In genomic region chr16:86565644-86566511, GRCh38 we compare ENCODE assay signal across 10 cellular contexts. TPM values are rescaled to one million over a fixed set of nuclear protein-coding genes. Genes with fewer than 3 reads are reported as not detected.
A peak's percentile ranks its signal among the peaks of the same experiment; 100 is the strongest.
DNase-seq lines count a peak whose midpoint lies in the region; ATAC-seq and TF ChIP-seq lines count a peak whose summit lies in the region.
"Had no signal": no experiment of that assay in that cellular context is flagged by ENCODE, and none has a peak within 500 bp of the region (broad histone marks: within the 10 kb centered on the region; RNA-seq: fewer than 3 reads in every experiment).

No MANE protein-coding gene starts in this region.

- no peak overlapping the region for H3K9ac ChIP-seq in trophoblast cell (ENCODE audit: low read length)

- H3K79me1 ChIP-seq in trophoblast cell (ENCODE audit: low read length): no peaks in the 10 kb centered on the region

- H3K4me1 Mint-ChIP-seq in Calu3 (ENCODE audit: low read depth, unreplicated experiment): peaks cover 24% of the 10 kb centered on the region

- CTCF ChIA-PET in Calu3 (lab: Charles Lee): no interaction called here

- no peak overlapping the region for H2BK5ac ChIP-seq in trophoblast cell (ENCODE audit: low read depth, low read length, poor library complexity)

- no peak overlapping the region for H3K4ac ChIP-seq in trophoblast cell (ENCODE audit: low read depth, low read length)

- H3K27ac ChIP-seq in RWPE2 (ENCODE audit: poor library complexity, severe bottlenecking) (peak overlapping the region; percentile 76), trophoblast cell (ENCODE audit: low read depth, low read length) (no peak overlapping the region), thyroid gland (no peak overlapping the region)

- no peak overlapping the region for H3K4me2 ChIP-seq in trophoblast cell (ENCODE audit: low read length)

- H3K27me3 ChIP-seq in RWPE2 (ENCODE audit: insufficient read depth, poor library complexity, severe bottlenecking) (peaks cover 14% of the 10 kb centered on the region), trophoblast cell (ENCODE audit: insufficient read depth, low read length) (peaks cover 60% of the 10 kb centered on the region), thyroid gland (peaks cover 25% of the 10 kb centered on the region)

- peaks cover 28% of the 10 kb centered on the region for H3K27me3 Mint-ChIP-seq in Calu3 (ENCODE audit: unreplicated experiment)

- no peak overlapping the region for H4K12ac ChIP-seq in trophoblast cell (ENCODE audit: low read depth, low read length)

- no peak for DNase-seq in Calu3
- DNase-seq in RWPE2 (ENCODE audit: low spot score): no peak
- no peak for DNase-seq in fibroblast of pulmonary artery (ENCODE audit: low read depth)
- DNase-seq in trophoblast cell: no peak
- no peak for DNase-seq in thyroid gland
- DNase-seq: NCI-H526 treated with DMSO at 0.1 percent for 48 hours had no signal

- H3K9me3 Mint-ChIP-seq in Calu3 (ENCODE audit: low read depth, unreplicated experiment): no peaks in the 10 kb centered on the region

- H4K91ac ChIP-seq in trophoblast cell (ENCODE audit: low read depth, low read length): no peak overlapping the region

- H4K8ac ChIP-seq in trophoblast cell (ENCODE audit: low read depth, low read length): no peak overlapping the region

- H3K23ac ChIP-seq in trophoblast cell (ENCODE audit: low read length): peak overlapping the region; percentile 67

- H3K79me2 ChIP-seq in trophoblast cell (ENCODE audit: control insufficient read depth, insufficient read depth, low read length, poor library complexity): no peaks in the 10 kb centered on the region

- ATAC-seq in RWPE2 (ENCODE audit: low read depth): no peak
- no peak for ATAC-seq in GM18870 (IDR thresholded peaks at IDR 0.05; ENCODE audit: unreplicated experiment)
- no peak for ATAC-seq in HG02763 (IDR thresholded peaks at IDR 0.05; ENCODE audit: unreplicated experiment)
- ATAC-seq: activated CD8-positive, alpha-beta T cell treated with anti-CD3 and anti-CD28 coated beads, Interleukin-2, amount 10 ng/mL, durations not matched to agents 7 days and 5 days; esophagus mucosa had no signal

- H3K4me3 Mint-ChIP-seq in Calu3 (ENCODE audit: low read depth, unreplicated experiment): peak overlapping the region; percentile 96
- H3K4me3 Mint-ChIP-seq: activated CD8-positive, alpha-beta T cell treated with anti-CD3 and anti-CD28 coated beads, Interleukin-2, amount 10 ng/mL, durations not matched to agents 7 days and 5 days had no signal

- no peak overlapping the region for H2BK120ac ChIP-seq in trophoblast cell (ENCODE audit: insufficient read depth, low read length, poor library complexity)

- H3K9me3 ChIP-seq in RWPE2 (ENCODE audit: severe bottlenecking) (no peaks in the 10 kb centered on the region), trophoblast cell (ENCODE audit: insufficient read depth, low read depth, low read length) (peaks cover 3% of the 10 kb centered on the region), thyroid gland (no peaks in the 10 kb centered on the region)

- H3K4me3 ChIP-seq in RWPE2 (ENCODE audit: severe bottlenecking): peak overlapping the region; percentile 80
- H3K4me3 ChIP-seq in fibroblast of pulmonary artery (replicated peaks; ENCODE audit: low read depth, low read length): peak overlapping the region; percentile 77
- H3K4me3 ChIP-seq in trophoblast cell (ENCODE audit: low read depth, low read length): peak overlapping the region; percentile 24
- no peak overlapping the region for H3K4me3 ChIP-seq in thyroid gland (replicated peaks in 1 of 3)

- peaks cover 46% of the 10 kb centered on the region for H3K36me3 Mint-ChIP-seq in Calu3 (ENCODE audit: insufficient read depth, unreplicated experiment)

- H3K14ac ChIP-seq in trophoblast cell (ENCODE audit: low read length): no peak overlapping the region

- H3K18ac ChIP-seq in trophoblast cell (ENCODE audit: low read length): no peak overlapping the region

- H3K27ac Mint-ChIP-seq in Calu3 (ENCODE audit: unreplicated experiment): no peak overlapping the region
- H3K27ac Mint-ChIP-seq: activated CD8-positive, alpha-beta T cell treated with anti-CD3 and anti-CD28 coated beads, Interleukin-2, amount 10 ng/mL, durations not matched to agents 7 days and 5 days had no signal

- peaks cover 7% of the 10 kb centered on the region for H3K4me1 ChIP-seq in RWPE2 (ENCODE audit: insufficient read depth, poor library complexity, severe bottlenecking)
- H3K4me1 ChIP-seq in trophoblast cell (ENCODE audit: control insufficient read depth in 1 of 2, insufficient read depth in 2 of 2, low read length in 2 of 2): peaks cover 0 to 4% of the 10 kb centered on the region in 2 experiments
- peaks cover 11 to 19% of the 10 kb centered on the region in 2 donors for H3K4me1 ChIP-seq in thyroid gland

- H2AK5ac ChIP-seq in trophoblast cell (ENCODE audit: low read length): no peak overlapping the region

- H3K36me3 ChIP-seq in RWPE2 (ENCODE audit: low read depth) (peaks cover 12% of the 10 kb centered on the region; the same call in 1 of the 2 replicates), trophoblast cell (ENCODE audit: control insufficient read depth in 1 of 2, insufficient read depth in 2 of 2, low read length in 2 of 2) (no peaks in the 10 kb centered on the region), thyroid gland (no peaks in the 10 kb centered on the region)

- WGBS in trophoblast cell (ENCODE audit: extremely low coverage, insufficient coverage, insufficient read length): no CpG with 5 or more reads among the region's 53 CpGs
- WGBS in thyroid gland, 2 donors: 10 to 18% methylated on average over 34 to 53 of the region's 53 CpGs

- TF ChIP-seq CTCF in Calu3 (IDR thresholded peaks at IDR 0.05; ENCODE audit: unreplicated experiment) (no peak), RWPE2 (IDR thresholded peaks at IDR 0.05; ENCODE audit: poor library complexity, severe bottlenecking) (no peak), fibroblast of pulmonary artery (IDR thresholded peaks at IDR 0.05; ENCODE audit: low read length, missing control alignments) (no peak), thyroid gland (IDR thresholded peaks at IDR 0.05) (no peak)

- TF ChIP-seq POLR2A in thyroid gland (IDR thresholded peaks at IDR 0.05): no peak

- H2AFZ ChIP-seq in trophoblast cell (ENCODE audit: insufficient read depth, low read length, poor library complexity): no peak overlapping the region

- H2BK12ac ChIP-seq in trophoblast cell (ENCODE audit: low read length): no peak overlapping the region

- no TSS peak for BruUV-seq in Calu3 (replicated peaks; lab: Mats Ljungman, UMichigan)

- intact Hi-C loops in Calu3 (cut with micrococcal nuclease; ENCODE audit: unreplicated experiment) (loop anchor here (2.0 kb wide), 1 partner anchor 713 kb away; no protein-coding TSS in a partner anchor), thyroid gland (cut with DNase I) (loop anchor here (5.0 kb wide), 1 partner anchor 491 kb away; no protein-coding TSS in a partner anchor)

RNA-seq across cellular contexts. Expression of gene FOXC2, which starts 0.8 kb away (rescaled TPM):
- 8.7 and 10.9 TPM in 2 replicates for total RNA-seq in Calu3 (2022)
- polyA plus RNA-seq in trophoblast cell (2013): 1.2 TPM in 2 replicates
- total RNA-seq in thyroid gland: 1 to 10 TPM; 1.9 to 4.0 (median 2.1) TPM
- total RNA-seq: activated CD8-positive, alpha-beta T cell treated with anti-CD3 and anti-CD28 coated beads, Interleukin-2, amount 10 ng/mL, durations not matched to agents 7 days and 5 days had no signal

RNA-seq across cellular contexts. Expression of gene MTHFSD, which starts 10.8 kb away (rescaled TPM):
- 47.8 and 48.9 TPM in 2 replicates for total RNA-seq in Calu3 (2022)
- polyA plus RNA-seq in trophoblast cell (2013): 9.5 and 9.8 TPM in 2 replicates
- 10 to 100 TPM; 21.2 to 27.4 (median 25.2) TPM for total RNA-seq in thyroid gland

RNA-seq across cellular contexts. Expression of gene FOXL1, which starts 12.5 kb away (rescaled TPM):
- 13.3 and 14.5 TPM in 2 replicates for total RNA-seq in Calu3 (2022)
- 0.62 and 0.64 TPM in 2 replicates for polyA plus RNA-seq in trophoblast cell (2013)
- total RNA-seq in thyroid gland: 1 to 10 TPM in 2 of 4 donors, under 1 TPM in 2; 0.45 to 1.9 (median 1.1) TPM
- total RNA-seq: activated CD8-positive, alpha-beta T cell treated with anti-CD3 and anti-CD28 coated beads, Interleukin-2, amount 10 ng/mL, durations not matched to agents 7 days and 5 days had no signal

RNA-seq across cellular contexts. Expression of gene FOXF1, which starts 55.6 kb away (rescaled TPM):
- total RNA-seq in Calu3 (2022) (not detected in 2 replicates), thyroid gland (1 to 10 TPM; 1.5 to 3.7 (median 2.3) TPM)
- 0.08 and 0.11 TPM in 2 replicates for polyA plus RNA-seq in trophoblast cell (2013)
- total RNA-seq: activated CD8-positive, alpha-beta T cell treated with anti-CD3 and anti-CD28 coated beads, Interleukin-2, amount 10 ng/mL, durations not matched to agents 7 days and 5 days had no signal

Comparison
In these comparisons a context has a peak if more than half of its experiments do, and no peak if none do; other contexts are left out.
1. H3K4me3 ChIP-seq: peak in RWPE2 (single experiment), fibroblast of pulmonary artery (single experiment) and trophoblast cell (single experiment); none in thyroid gland (0 of 3).